ENCODE assay signal across 9 cellular contexts in the genomic region with DNA sequence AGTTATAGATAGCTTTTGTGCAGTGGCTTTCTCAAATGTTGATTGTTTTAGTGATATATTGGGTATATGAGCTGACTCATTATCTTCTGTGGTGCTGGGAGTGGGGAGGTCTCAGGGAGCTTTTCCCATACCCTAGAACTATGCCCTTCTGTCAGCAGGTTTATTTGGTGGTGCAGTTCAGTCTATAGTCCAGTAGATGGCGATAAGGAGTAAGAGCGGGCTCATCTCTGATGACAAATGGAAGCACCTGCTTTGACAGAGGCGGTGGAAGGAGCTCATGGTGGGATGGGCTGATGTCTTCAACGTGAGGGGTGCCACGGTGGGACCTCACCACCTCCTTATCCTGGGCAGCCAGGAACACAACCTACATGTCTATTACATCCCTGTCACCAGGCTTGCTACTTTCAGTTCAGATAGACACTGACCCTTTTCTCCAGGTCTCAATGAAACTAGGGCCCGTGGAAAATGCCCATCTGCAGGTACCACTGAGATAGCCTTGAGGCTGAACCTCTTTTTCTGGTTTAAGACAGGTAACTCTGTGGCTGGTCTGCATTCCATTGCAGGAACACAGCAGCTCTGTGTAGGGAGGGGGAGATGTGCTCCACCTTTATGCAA. TPM values are rescaled to one million over a fixed set of nuclear protein-coding genes. Genes with fewer than 3 reads are reported as not detected.
DNase-seq lines count a peak whose midpoint lies in the region; ATAC-seq, FAIRE-seq and TF ChIP-seq lines count a peak whose summit lies in the region.
"Had no signal": no experiment of that assay in that cellular context is flagged by ENCODE, and none has a peak within 500 bp of the region (broad histone marks: within the 10 kb centered on the region; RNA-seq: fewer than 3 reads in every experiment).

No MANE protein-coding gene starts in this region.

- TF ChIP-seq RAD21 in GM12878 (IDR thresholded peaks at IDR 0.05; ENCODE audit: insufficient read depth, low read depth, low read length) = peak; percentile 76

- CTCF ChIA-PET in Panc1 (lab: Charles Lee) = interaction anchor here (0.6 to 1.2 kb wide), 8 partner anchors 12 to 1659 kb away, joined by 3 to 5 read pairs (median 4); no protein-coding TSS in a partner anchor
- CTCF ChIA-PET in GM12878 (lab: Yijun Ruan, JAX) = interaction anchor here (0.6 to 3.3 kb wide), 42 partner anchors 7 to 885 kb away, joined by 3 to 25 read pairs (median 4); a partner anchor contains a TSS

- no peak overlapping the region for H3K9ac ChIP-seq in GM12878 (ENCODE audit: control insufficient read depth, insufficient read depth, low read length)

- no peaks in the 10 kb centered on the region for H4K20me1 ChIP-seq in GM12878 (ENCODE audit: control insufficient read depth, insufficient read depth)

- H2AFZ ChIP-seq in GM12878 (ENCODE audit: control insufficient read depth, low read depth, low read length) = no peak overlapping the region

- no peaks in the 10 kb centered on the region for H3K79me2 ChIP-seq in GM12878 (ENCODE audit: control insufficient read depth, insufficient read depth, low read length)

- WGBS in GM12878 (ENCODE audit: insufficient coverage, insufficient replicate concordance, low lambda C conversion rate, missing lambda C conversion rate) = 10% methylated on average over 6 of the region's 6 CpGs

- TF ChIP-seq POLR2A in GM12878 (IDR thresholded peaks at IDR 0.05; ENCODE audit: low read depth, low read length) = no peak

- H3K9me3 ChIP-seq in Panc1 (ENCODE audit: control insufficient read depth, insufficient read depth, low read depth, low read length) (no peaks in the 10 kb centered on the region), GM12878 (replicated peaks; ENCODE audit: control insufficient read depth, insufficient read depth, low read length) (no peaks in the 10 kb centered on the region)

- intact Hi-C loops in Panc1 (cut with micrococcal nuclease; ENCODE audit: unreplicated experiment) (loop anchor here (10.0 kb wide), 1 partner anchor 282 kb away; no protein-coding TSS in a partner anchor), GM12878 (cut with micrococcal nuclease; ENCODE audit: unreplicated experiment) (loop anchor here (2.0 to 5.0 kb wide), 3 partner anchors 466 to 875 kb away; no protein-coding TSS in a partner anchor)

- H3K27me3 ChIP-seq in Panc1 (ENCODE audit: control insufficient read depth, insufficient read depth, low read length) (no peaks in the 10 kb centered on the region), GM12878 (replicated peaks in 1 of 2; ENCODE audit: control insufficient read depth in 2 of 2, insufficient read depth in 2 of 2, low read length in 1 of 2) (no peaks in the 10 kb centered on the region)

- ATAC-seq in GM21423 (IDR thresholded peaks at IDR 0.05; ENCODE audit: unreplicated experiment) (peak; percentile 86), Panc1 (peak; percentile 91), GM12878 (peak; percentile 97)
- peak; percentile 57 for ATAC-seq in stimulated activated naive CD8-positive, alpha-beta T cell treated with anti-CD3 and anti-CD28 coated beads, Interleukin-15, Interleukin-2, amounts not matched to agents 100 U/mL and 50 U/mL, for 24 hours

- RAD21 ChIA-PET in GM12878 (lab: Charles Lee; ENCODE audit: unreplicated experiment) = interaction anchor here (0.6 to 1.5 kb wide), 3 partner anchors 125 to 882 kb away, joined by 3 to 7 read pairs (median 4); no protein-coding TSS in a partner anchor

- BruUV-seq in Panc1 (replicated peaks; lab: Mats Ljungman, UMichigan) (no TSS peak), GM12878 (replicated peaks; lab: Mats Ljungman, UMichigan) (no TSS peak)

- H3K4me1 ChIP-seq in Panc1 (ENCODE audit: control insufficient read depth, insufficient read depth, low read length) (no peaks in the 10 kb centered on the region), GM12878 (ENCODE audit: control insufficient read depth, insufficient read depth, low read length) (no peaks in the 10 kb centered on the region)

- no peak overlapping the region for H3K4me2 ChIP-seq in GM12878 (ENCODE audit: control insufficient read depth, insufficient read depth)

- DNase-seq in GM04504 (ENCODE audit: low read depth) (peak; percentile 14), HTR-8/SVneo (ENCODE audit: insufficient read length, low spot score) (peak; percentile 23), Panc1 (ENCODE audit: low read depth, low spot score) (peak; percentile 65), GM12878 (ENCODE audit: low read depth, low spot score) (peak; percentile 11), kidney tubule cell (ENCODE audit: low spot score) (peak; percentile 63)
- DNase-seq in stimulated activated naive CD8-positive, alpha-beta T cell treated with anti-CD3 and anti-CD28 coated beads, Interleukin-15, Interleukin-2, amounts not matched to agents 100 U/mL and 50 U/mL, for 24 hours = peak; percentile 15

- SMC1A ChIA-PET in GM12878 (lab: Charles Lee; ENCODE audit: uncharacterized antibody, unreplicated experiment) = interaction anchor here (0.6 to 1.6 kb wide), 8 partner anchors 44 to 878 kb away, joined by 3 to 4 read pairs (median 4); no protein-coding TSS in a partner anchor

- POLR2A ChIA-PET in Panc1 (lab: Charles Lee) (no interaction called here), GM12878 (lab: Charles Lee) (no interaction called here)

- TF ChIP-seq EP300 in GM12878 (IDR thresholded peaks at IDR 0.05; ENCODE audit: borderline replicate concordance in 1 of 2, control insufficient read depth in 1 of 2, low read depth in 2 of 2, low read length in 2 of 2) = no peak

- in situ Hi-C loops in Panc1 (cut with HindIII; ENCODE audit: low pct_unique_long_range_greater_than_20kb, low sequenced_read_pairs) (no loop called here), GM12878 (cut with MboI) (loop anchor here (10.0 kb wide), 1 partner anchor 882 kb away; no protein-coding TSS in a partner anchor)

- H3K4me3 ChIP-seq in Panc1 (ENCODE audit: low read depth in 2 of 2, low read length in 2 of 2) (no peak overlapping the region), GM12878 (no peak overlapping the region)

- no peaks in the 10 kb centered on the region for H3K36me3 ChIP-seq in Panc1 (ENCODE audit: control insufficient read depth, insufficient read depth, low read length)
- H3K36me3 ChIP-seq in GM12878 (ENCODE audit: control insufficient read depth in 2 of 2, insufficient read depth in 2 of 2, low read length in 1 of 2) = no peaks in the 10 kb centered on the region

- no peak for FAIRE-seq in HTR-8/SVneo (lab: Jason Lieb, UNC)
- FAIRE-seq in GM12878 (lab: Jason Lieb, UNC) = peak; percentile 95
- FAIRE-seq: colon had no signal

- H3K27ac ChIP-seq in Panc1 (ENCODE audit: low read length) (no peak overlapping the region), GM12878 (ENCODE audit: control insufficient read depth, insufficient read depth) (no peak overlapping the region)

- TF ChIP-seq CTCF in Panc1 (IDR thresholded peaks at IDR 0.05) (peak; percentile 99), GM12878 (IDR thresholded peaks at IDR 0.05 in 2 of 3, conservative IDR thresholded peaks at IDR 0.05 in 1 of 3; ENCODE audit: control insufficient read depth in 2 of 3, extremely low read depth in 1 of 3, insufficient read depth in 1 of 3, low read depth in 3 of 3, low read length in 3 of 3) (peak; percentile 70 to 98 (median 87))

RNA-seq across cellular contexts. Expression of a gene that starts 13.0 kb away (rescaled TPM):
- total RNA-seq in Panc1 (2021; ENCODE audit: unreplicated experiment) (0.15 TPM), GM12878 (2014; rRNA removed) (0.05 and 0.17 TPM in 2 replicates), GM12878 (2014; rRNA removed; fragmentation: Illumina TruSeq; extraction: Trizol) (0.04 and 0.05 TPM in 2 replicates), GM12878 (2021) (not detected in 2 replicates)
- not detected for polyA plus RNA-seq in Panc1 (2012; ENCODE audit: insufficient read length)
- 7.3 and 9.5 TPM in 2 replicates for total RNA-seq in GM12878 (2013; cell fraction: nucleolus; rRNA removed)
- not detected for polyA plus RNA-seq in GM12878 (2011; ENCODE audit: low read depth)
- polyA plus RNA-seq in GM12878 (2011; rRNA removed) (0.03 TPM in 1 of 2 replicates, not detected in the other), GM12878 (2014; fragmentation: Illumina TruSeq; extraction: Trizol) (not detected in 2 replicates), GM12878 (2014; fragmentation: Nextera tagmentation; extraction: Ambion mirVana) (not detected), GM12878 (2014; rRNA removed) (not detected in 2 replicates), GM12878 (2016; fragmentation: Nextera tagmentation; extraction: Ambion mirVana) (not detected)
- polyA plus RNA-seq in GM12878 (2011; cell fraction: cytosol; rRNA removed) = not detected in 2 replicates
- polyA plus RNA-seq in GM12878 (2011; cell fraction: nucleus; rRNA removed) = 0.19 and 0.39 TPM in 2 replicates
- polyA plus RNA-seq in GM12878 (2012) = not detected in 2 replicates
- polyA minus RNA-seq in GM12878 (2011; rRNA and poly(A)+ RNA removed) = 1.9 and 2.3 TPM in 2 replicates
- polyA minus RNA-seq in GM12878 (2011; cell fraction: cytosol; rRNA and poly(A)+ RNA removed) = not detected in 2 replicates
- 1.5 and 3.5 TPM in 2 replicates for polyA minus RNA-seq in GM12878 (2011; cell fraction: nucleus; rRNA and poly(A)+ RNA removed)

RNA-seq across cellular contexts. Expression of a gene that starts 29.7 kb away (rescaled TPM):
- not detected for total RNA-seq in Panc1 (2021; ENCODE audit: unreplicated experiment)
- polyA plus RNA-seq in Panc1 (2012; ENCODE audit: insufficient read length) = not detected
- not detected in 2 replicates for total RNA-seq in GM12878 (2013; cell fraction: nucleolus; rRNA removed)
- total RNA-seq in GM12878 (2014; rRNA removed) = not detected in 2 replicates
- not detected in 2 replicates for total RNA-seq in GM12878 (2014; rRNA removed; fragmentation: Illumina TruSeq; extraction: Trizol)
- total RNA-seq in GM12878 (2021) = not detected in 2 replicates
- polyA plus RNA-seq in GM12878 (2011; ENCODE audit: low read depth) = not detected
- not detected in 2 replicates for polyA plus RNA-seq in GM12878 (2011; rRNA removed)
- polyA plus RNA-seq in GM12878 (2011; cell fraction: cytosol; rRNA removed) = not detected in 2 replicates
- polyA plus RNA-seq in GM12878 (2011; cell fraction: nucleus; rRNA removed) = not detected in 2 replicates
- not detected in 2 replicates for polyA plus RNA-seq in GM12878 (2012)
- polyA plus RNA-seq in GM12878 (2014; fragmentation: Illumina TruSeq; extraction: Trizol) = not detected in 2 replicates
- polyA plus RNA-seq in GM12878 (2014; fragmentation: Nextera tagmentation; extraction: Ambion mirVana) = not detected
- not detected in 2 replicates for polyA plus RNA-seq in GM12878 (2014; rRNA removed)
- not detected for polyA plus RNA-seq in GM12878 (2016; fragmentation: Nextera tagmentation; extraction: Ambion mirVana)
- not detected in 2 replicates for polyA minus RNA-seq in GM12878 (2011; rRNA and poly(A)+ RNA removed)
- not detected in 2 replicates for polyA minus RNA-seq in GM12878 (2011; cell fraction: cytosol; rRNA and poly(A)+ RNA removed)
- polyA minus RNA-seq in GM12878 (2011; cell fraction: nucleus; rRNA and poly(A)+ RNA removed) = not detected in 2 replicates

RNA-seq across cellular contexts. Expression of a gene that starts 33.0 kb away (rescaled TPM):
- total RNA-seq in Panc1 (2021; ENCODE audit: unreplicated experiment) (not detected), GM12878 (2014; rRNA removed) (not detected in 2 replicates), GM12878 (2014; rRNA removed; fragmentation: Illumina TruSeq; extraction: Trizol) (not detected in 2 replicates), GM12878 (2021) (not detected in 2 replicates)
- not detected for polyA plus RNA-seq in Panc1 (2012; ENCODE audit: insufficient read length)
- not detected in 2 replicates for total RNA-seq in GM12878 (2013; cell fraction: nucleolus; rRNA removed)
- polyA plus RNA-seq in GM12878 (2011; ENCODE audit: low read depth) = not detected
- polyA plus RNA-seq in GM12878 (2011; rRNA removed) (not detected in 2 replicates), GM12878 (2014; fragmentation: Illumina TruSeq; extraction: Trizol) (not detected in 2 replicates), GM12878 (2014; fragmentation: Nextera tagmentation; extraction: Ambion mirVana) (not detected), GM12878 (2014; rRNA removed) (not detected in 2 replicates), GM12878 (2016; fragmentation: Nextera tagmentation; extraction: Ambion mirVana) (not detected)
- polyA plus RNA-seq in GM12878 (2011; cell fraction: cytosol; rRNA removed) = not detected in 2 replicates
- polyA plus RNA-seq in GM12878 (2011; cell fraction: nucleus; rRNA removed) = not detected in 2 replicates
- polyA plus RNA-seq in GM12878 (2012) = not detected in 2 replicates
- not detected in 2 replicates for polyA minus RNA-seq in GM12878 (2011; rRNA and poly(A)+ RNA removed)
- polyA minus RNA-seq in GM12878 (2011; cell fraction: cytosol; rRNA and poly(A)+ RNA removed) = not detected in 2 replicates
- not detected in 2 replicates for polyA minus RNA-seq in GM12878 (2011; cell fraction: nucleus; rRNA and poly(A)+ RNA removed)
- polyA plus RNA-seq: thymus had no signal

RNA-seq across cellular contexts. Expression of a gene that starts 40.7 kb away (rescaled TPM):
- 0.18 TPM for total RNA-seq in Panc1 (2021; ENCODE audit: unreplicated experiment)
- 0.11 TPM for polyA plus RNA-seq in Panc1 (2012; ENCODE audit: insufficient read length)
- 3.2 and 3.5 TPM in 2 replicates for total RNA-seq in GM12878 (2013; cell fraction: nucleolus; rRNA removed)
- 0.06 and 0.16 TPM in 2 replicates for total RNA-seq in GM12878 (2014; rRNA removed)
- 0.05 and 0.09 TPM in 2 replicates for total RNA-seq in GM12878 (2014; rRNA removed; fragmentation: Illumina TruSeq; extraction: Trizol)
- total RNA-seq in GM12878 (2021) = not detected in 2 replicates
- not detected for polyA plus RNA-seq in GM12878 (2011; ENCODE audit: low read depth)
- 0.08 and 0.10 TPM in 2 replicates for polyA plus RNA-seq in GM12878 (2011; rRNA removed)
- 0.23 and 0.30 TPM in 2 replicates for polyA plus RNA-seq in GM12878 (2011; cell fraction: cytosol; rRNA removed)
- 0.18 and 0.25 TPM in 2 replicates for polyA plus RNA-seq in GM12878 (2011; cell fraction: nucleus; rRNA removed)
- polyA plus RNA-seq in GM12878 (2012) = 0.03 TPM in 1 of 2 replicates, not detected in the other
- 0.01 and 0.10 TPM in 2 replicates for polyA plus RNA-seq in GM12878 (2014; fragmentation: Illumina TruSeq; extraction: Trizol)
- polyA plus RNA-seq in GM12878 (2014; fragmentation: Nextera tagmentation; extraction: Ambion mirVana) = not detected
- polyA plus RNA-seq in GM12878 (2014; rRNA removed) = not detected in 2 replicates
- not detected for polyA plus RNA-seq in GM12878 (2016; fragmentation: Nextera tagmentation; extraction: Ambion mirVana)
- 1.8 and 3.2 TPM in 2 replicates for polyA minus RNA-seq in GM12878 (2011; rRNA and poly(A)+ RNA removed)
- not detected in 2 replicates for polyA minus RNA-seq in GM12878 (2011; cell fraction: cytosol; rRNA and poly(A)+ RNA removed)
- 1.8 and 2.1 TPM in 2 replicates for polyA minus RNA-seq in GM12878 (2011; cell fraction: nucleus; rRNA and poly(A)+ RNA removed)

RNA-seq across cellular contexts. Expression of a gene that starts 50.4 kb away (rescaled TPM):
- not detected for total RNA-seq in Panc1 (2021; ENCODE audit: unreplicated experiment)
- polyA plus RNA-seq in Panc1 (2012; ENCODE audit: insufficient read length) = not detected
- not detected in 2 replicates for total RNA-seq in GM12878 (2013; cell fraction: nucleolus; rRNA removed)
- total RNA-seq in GM12878 (2014; rRNA removed) = not detected in 2 replicates
- not detected in 2 replicates for total RNA-seq in GM12878 (2014; rRNA removed; fragmentation: Illumina TruSeq; extraction: Trizol)
- not detected in 2 replicates for total RNA-seq in GM12878 (2021)
- polyA plus RNA-seq in GM12878 (2011; ENCODE audit: low read depth) = not detected
- not detected in 2 replicates for polyA plus RNA-seq in GM12878 (2011; rRNA removed)
- polyA plus RNA-seq in GM12878 (2011; cell fraction: cytosol; rRNA removed) = not detected in 2 replicates
- not detected in 2 replicates for polyA plus RNA-seq in GM12878 (2011; cell fraction: nucleus; rRNA removed)
- 0.01 TPM in 1 of 2 replicates, not detected in the other for polyA plus RNA-seq in GM12878 (2012)
- not detected in 2 replicates for polyA plus RNA-seq in GM12878 (2014; fragmentation: Illumina TruSeq; extraction: Trizol)
- not detected for polyA plus RNA-seq in GM12878 (2014; fragmentation: Nextera tagmentation; extraction: Ambion mirVana)
- polyA plus RNA-seq in GM12878 (2014; rRNA removed) = not detected in 2 replicates
- under 1 TPM; 0.04 to 0.06 TPM for polyA plus RNA-seq in GM12878 (2016; fragmentation: Nextera tagmentation; extraction: Ambion mirVana)
- not detected in 2 replicates for polyA minus RNA-seq in GM12878 (2011; rRNA and poly(A)+ RNA removed)
- polyA minus RNA-seq in GM12878 (2011; cell fraction: cytosol; rRNA and poly(A)+ RNA removed) = not detected in 2 replicates
- polyA minus RNA-seq in GM12878 (2011; cell fraction: nucleus; rRNA and poly(A)+ RNA removed) = not detected in 2 replicates
- polyA plus RNA-seq: thymus had no signal

Comparison
In these comparisons a context has a peak if more than half of its experiments do, and no peak if none do; other contexts are left out.
1. DNase-seq: peak in every context shown above with its lines; median percentile 65 in Panc1; 63 in kidney tubule cell; 23 in HTR-8/SVneo; 15 in stimulated activated naive CD8-positive, alpha-beta T cell treated with anti-CD3 and anti-CD28 coated beads, Interleukin-15, Interleukin-2, amounts not matched to agents 100 U/mL and 50 U/mL, for 24 hours; 14 in GM04504; 11 in GM12878.